Comparison of ENCODE assay signal across 18 cellular contexts in genomic region chr21:26027696-26028095, GRCh38.
"Had no signal": no experiment of that assay in that cellular context is flagged by ENCODE, and none has a peak within 500 bp of the region (broad histone marks: within the 10 kb centered on the region; RNA-seq: fewer than 3 reads in every experiment).

No MANE protein-coding gene starts in this region.

- H3K4me1 ChIP-seq: right lobe of liver, suprapubic skin had no signal

- ATAC-seq: activated CD4-positive, alpha-beta T cell treated with anti-CD3 and anti-CD28 coated beads for 36 hours; activated CD8-positive, alpha-beta memory T cell treated with anti-CD3 and anti-CD28 coated beads, Interleukin-2, amount 10 ng/mL, durations not matched to agents 7 days and 5 days; left lobe of liver; right lobe of liver had no signal

- H3K36me3 Mint-ChIP-seq: activated CD8-positive, alpha-beta memory T cell treated with anti-CD3 and anti-CD28 coated beads, Interleukin-2, amount 10 ng/mL, durations not matched to agents 7 days and 5 days; activated naive CD4-positive, alpha-beta T cell treated with anti-CD3 and anti-CD28 coated beads, Interleukin-2, amount 10 ng/mL, durations not matched to agents 7 days and 5 days had no signal

- H3K9me3 Mint-ChIP-seq: activated CD4-positive, alpha-beta memory T cell treated with anti-CD3 and anti-CD28 coated beads for 36 hours; activated naive CD4-positive, alpha-beta T cell treated with anti-CD3 and anti-CD28 coated beads, Interleukin-2, amount 10 ng/mL, durations not matched to agents 7 days and 5 days; activated T-helper 2 cell treated with anti-CD3 and anti-CD28 coated beads, Interferon-gamma antibody, Interleukin-2, Interleukin-4, amounts not matched to agents 10 μg/mL and 5 μg/mL and 100 μg/mL, durations not matched to agents 14 hours and 24 hours and 36 hours; stimulated activated naive CD8-positive, alpha-beta T cell treated with anti-CD3 and anti-CD28 coated beads, Interleukin-15, Interleukin-2, amounts not matched to agents 100 ng/mL and 50 ng/mL, for 24 hours had no signal

- H3K27ac Mint-ChIP-seq: activated CD4-positive, alpha-beta memory T cell treated with anti-CD3 and anti-CD28 coated beads for 36 hours; activated CD4-positive, alpha-beta T cell treated with anti-CD3 and anti-CD28 coated beads for 36 hours; activated CD8-positive, alpha-beta memory T cell treated with anti-CD3 and anti-CD28 coated beads, Interleukin-2, amount 10 ng/mL, durations not matched to agents 7 days and 5 days; activated naive CD4-positive, alpha-beta T cell treated with anti-CD3 and anti-CD28 coated beads, Interleukin-2, amount 10 ng/mL, durations not matched to agents 7 days and 5 days; activated T-helper 2 cell treated with anti-CD3 and anti-CD28 coated beads, Interferon-gamma antibody, Interleukin-2, Interleukin-4, amounts not matched to agents 10 μg/mL and 5 μg/mL and 100 μg/mL, durations not matched to agents 14 hours and 24 hours and 36 hours; neural progenitor cell; stimulated activated naive CD8-positive, alpha-beta T cell treated with anti-CD3 and anti-CD28 coated beads, Interleukin-15, Interleukin-2, amounts not matched to agents 100 ng/mL and 50 ng/mL, for 24 hours had no signal

- H3K27me3 Mint-ChIP-seq: activated CD4-positive, alpha-beta memory T cell treated with anti-CD3 and anti-CD28 coated beads for 36 hours; activated CD4-positive, alpha-beta T cell treated with anti-CD3 and anti-CD28 coated beads for 36 hours; activated CD8-positive, alpha-beta memory T cell treated with anti-CD3 and anti-CD28 coated beads, Interleukin-2, amount 10 ng/mL, durations not matched to agents 7 days and 5 days; activated naive CD4-positive, alpha-beta T cell treated with anti-CD3 and anti-CD28 coated beads, Interleukin-2, amount 10 ng/mL, durations not matched to agents 7 days and 5 days; naive B cell; stimulated activated naive CD8-positive, alpha-beta T cell treated with anti-CD3 and anti-CD28 coated beads, Interleukin-15, Interleukin-2, amounts not matched to agents 100 ng/mL and 50 ng/mL, for 24 hours had no signal

- H3K4me1 Mint-ChIP-seq: activated CD4-positive, alpha-beta T cell treated with anti-CD3 and anti-CD28 coated beads for 36 hours; activated CD8-positive, alpha-beta memory T cell treated with anti-CD3 and anti-CD28 coated beads, Interleukin-2, amount 10 ng/mL, durations not matched to agents 7 days and 5 days; activated naive CD4-positive, alpha-beta T cell treated with anti-CD3 and anti-CD28 coated beads, Interleukin-2, amount 10 ng/mL, durations not matched to agents 7 days and 5 days had no signal

- H3K4me3 ChIP-seq: coronary artery, neural progenitor cell, ovary, right lobe of liver, suprapubic skin had no signal

- H3K36me3 ChIP-seq: ovary, right lobe of liver had no signal

- H3K4me2 ChIP-seq: neural progenitor cell had no signal

- H3K27me3 ChIP-seq: neural progenitor cell, ovary, right lobe of liver, suprapubic skin had no signal

- H3K4me3 Mint-ChIP-seq: activated CD4-positive, alpha-beta memory T cell treated with anti-CD3 and anti-CD28 coated beads for 36 hours; activated CD4-positive, alpha-beta T cell treated with anti-CD3 and anti-CD28 coated beads for 36 hours; activated CD8-positive, alpha-beta memory T cell treated with anti-CD3 and anti-CD28 coated beads, Interleukin-2, amount 10 ng/mL, durations not matched to agents 7 days and 5 days; activated naive CD4-positive, alpha-beta T cell treated with anti-CD3 and anti-CD28 coated beads, Interleukin-2, amount 10 ng/mL, durations not matched to agents 7 days and 5 days; naive B cell; neural progenitor cell; stimulated activated naive CD8-positive, alpha-beta T cell treated with anti-CD3 and anti-CD28 coated beads, Interleukin-15, Interleukin-2, amounts not matched to agents 100 ng/mL and 50 ng/mL, for 24 hours had no signal

- H2AFZ ChIP-seq: neural progenitor cell had no signal

- H3K9me3 ChIP-seq: ovary, right lobe of liver, suprapubic skin had no signal

- H3K27ac ChIP-seq: coronary artery, neural progenitor cell, ovary, right lobe of liver, suprapubic skin, WERI-Rb-1 had no signal

- DNase-seq: activated CD4-positive, alpha-beta memory T cell treated with anti-CD3 and anti-CD28 coated beads for 36 hours; activated CD4-positive, alpha-beta T cell treated with anti-CD3 and anti-CD28 coated beads for 36 hours; activated CD8-positive, alpha-beta memory T cell treated with anti-CD3 and anti-CD28 coated beads, Interleukin-2, amount 10 ng/mL, durations not matched to agents 7 days and 5 days; activated naive CD4-positive, alpha-beta T cell treated with anti-CD3 and anti-CD28 coated beads, Interleukin-2, amount 10 ng/mL, durations not matched to agents 7 days and 5 days; activated T-cell treated with anti-CD3 and anti-CD28 coated beads, Interleukin-2, amount 50 U/mL, for 1 hour; effector CD4-positive, alpha-beta T cell; mammary epithelial cell; naive B cell; ovary; right lobe of liver; trophoblast cell; WERI-Rb-1 had no signal
